In genomic region chr9:76519027-76519835, GRCh38 we compare ENCODE assay signal across 25 cellular contexts.
DNase-seq lines count a peak whose midpoint lies in the region; ATAC-seq, FAIRE-seq and TF ChIP-seq lines count a peak whose summit lies in the region.
"Had no signal": no experiment of that assay in that cellular context is flagged by ENCODE, and none has a peak within 500 bp of the region (broad histone marks: within the 10 kb centered on the region; RNA-seq: fewer than 3 reads in every experiment).

No MANE protein-coding gene starts in this region.

- TF ChIP-seq CTCF in astrocyte (IDR thresholded peaks at IDR 0.05; ENCODE audit: insufficient read depth, low read depth, low read length) (no peak), mucosa of descending colon (IDR thresholded peaks at IDR 0.05) (no peak)

- peak overlapping the region; percentile 96 for H3K27ac Mint-ChIP-seq in astrocyte (ENCODE audit: unreplicated experiment)
- H3K27ac Mint-ChIP-seq: activated CD4-positive, alpha-beta T cell treated with anti-CD3 and anti-CD28 coated beads for 36 hours; activated naive CD4-positive, alpha-beta T cell treated with anti-CD3 and anti-CD28 coated beads, Interleukin-2, amount 50 U/mL, for 24 hours; activated T-helper 1 cell treated with anti-CD3 and anti-CD28 coated beads, Interleukin-12 subunit alpha, Interleukin-12 subunit beta, Interleukin-2, Interleukin-4 antibody, amounts not matched to agents 30 ng/mL and 10 ng/mL and 1 ng/mL, durations not matched to agents 14 hours and 24 hours and 36 hours; endodermal cell; H9; stimulated activated memory B cell treated with anti-CD40 and anti-IgM and Interleukin-4, amounts not matched to agents 10 μg/mL and 1 μg/mL and 100 μg/mL, for 72 hours had no signal

- no peaks in the 10 kb centered on the region for H3K27me3 Mint-ChIP-seq in astrocyte (ENCODE audit: low read depth, unreplicated experiment)
- H3K27me3 Mint-ChIP-seq: naive B cell had no signal

- FAIRE-seq in HTR-8/SVneo (lab: Jason Lieb, UNC): peak; percentile 31
- FAIRE-seq in astrocyte (lab: Jason Lieb, UNC): no peak
- FAIRE-seq: GM12878, TTC549 had no signal

- H2AFZ ChIP-seq in astrocyte (ENCODE audit: low read depth, low read length): no peak overlapping the region
- no peak overlapping the region for H2AFZ ChIP-seq in trophoblast cell (ENCODE audit: insufficient read depth, low read length, poor library complexity)

- H3K79me2 ChIP-seq in astrocyte (ENCODE audit: insufficient read depth, low read length) (no peaks in the 10 kb centered on the region), trophoblast cell (ENCODE audit: control insufficient read depth, insufficient read depth, low read length, poor library complexity) (no peaks in the 10 kb centered on the region)

- WGBS in trophoblast cell (ENCODE audit: extremely low coverage, insufficient coverage, insufficient read length): no CpG with 5 or more reads among the region's 8 CpGs

- no peaks in the 10 kb centered on the region for H3K79me1 ChIP-seq in trophoblast cell (ENCODE audit: low read length)

- DNase-seq in HTR-8/SVneo (ENCODE audit: insufficient read length, low spot score): peak; percentile 37
- peak; percentile 65 for DNase-seq in astrocyte (ENCODE audit: low read depth)
- DNase-seq in iPS-NIHi11 (ENCODE audit: low spot score): peak; percentile 25
- DNase-seq in trophoblast cell: peak; percentile 71 to 91
- DNase-seq in D341Med (ENCODE audit: low spot score): no peak
- no peak for DNase-seq in Ammon's horn (ENCODE audit: low spot score)
- no peak for DNase-seq in left cardiac atrium
- DNase-seq in mucosa of descending colon: no peak
- DNase-seq: activated CD4-positive, alpha-beta T cell treated with anti-CD3 and anti-CD28 coated beads for 36 hours; endodermal cell; H9; naive B cell; NCI-H1105; NCI-H2081; NCI-H524; SHP77; stimulated activated CD4-positive, alpha-beta T cell treated with anti-CD3 and anti-CD28 coated beads, Interleukin-1b, Interleukin-23, amount 100 ng/mL, for 48 hours had no signal

- no peak overlapping the region for H2AK5ac ChIP-seq in trophoblast cell (ENCODE audit: low read length)

- H3K4me2 ChIP-seq in astrocyte (ENCODE audit: low read length): peak overlapping the region; percentile 40
- no peak overlapping the region for H3K4me2 ChIP-seq in trophoblast cell (ENCODE audit: low read length)

- no peaks in the 10 kb centered on the region for H3K36me3 ChIP-seq in astrocyte (ENCODE audit: insufficient read depth, low read length)
- no peaks in the 10 kb centered on the region for H3K36me3 ChIP-seq in trophoblast cell (ENCODE audit: control insufficient read depth in 1 of 2, insufficient read depth in 2 of 2, low read length in 2 of 2)
- H3K36me3 ChIP-seq in mucosa of descending colon (ENCODE audit: low read depth): no peaks in the 10 kb centered on the region
- H3K36me3 ChIP-seq: thoracic aorta had no signal

- no peak overlapping the region for H3K27ac ChIP-seq in astrocyte (ENCODE audit: low read depth, low read length)
- peak overlapping the region; percentile 2 for H3K27ac ChIP-seq in trophoblast cell (ENCODE audit: low read depth, low read length)
- H3K27ac ChIP-seq: body of pancreas, coronary artery, thoracic aorta had no signal

- H3K4me1 ChIP-seq in astrocyte (ENCODE audit: insufficient read depth, low read length) (peaks cover 5% of the 10 kb centered on the region), trophoblast cell (ENCODE audit: control insufficient read depth in 1 of 2, insufficient read depth in 2 of 2, low read length in 2 of 2) (no peaks in the 10 kb centered on the region), mucosa of descending colon (ENCODE audit: low read depth) (no peaks in the 10 kb centered on the region)

- H3K14ac ChIP-seq in trophoblast cell (ENCODE audit: low read length): peak overlapping the region; percentile 30

- H3K4me3 ChIP-seq in astrocyte (ENCODE audit: insufficient read depth, low read depth, low read length) (no peak overlapping the region), trophoblast cell (ENCODE audit: low read depth, low read length) (no peak overlapping the region), mucosa of descending colon (no peak overlapping the region)
- H3K4me3 ChIP-seq: body of pancreas, coronary artery, GM12878, thoracic aorta had no signal

- H3K36me3 Mint-ChIP-seq in astrocyte (ENCODE audit: low read depth, unreplicated experiment): no peaks in the 10 kb centered on the region
- H3K36me3 Mint-ChIP-seq: stimulated activated memory B cell treated with anti-CD40 and anti-IgM and Interleukin-4, amounts not matched to agents 10 μg/mL and 1 μg/mL and 100 μg/mL, for 72 hours had no signal

- peak overlapping the region; percentile 42 for H3K4me3 Mint-ChIP-seq in astrocyte (ENCODE audit: unreplicated experiment)
- H3K4me3 Mint-ChIP-seq: activated CD4-positive, alpha-beta T cell treated with anti-CD3 and anti-CD28 coated beads for 36 hours; activated naive CD4-positive, alpha-beta T cell treated with anti-CD3 and anti-CD28 coated beads, Interleukin-2, amount 50 U/mL, for 24 hours; activated T-helper 1 cell treated with anti-CD3 and anti-CD28 coated beads, Interleukin-12 subunit alpha, Interleukin-12 subunit beta, Interleukin-2, Interleukin-4 antibody, amounts not matched to agents 30 ng/mL and 10 ng/mL and 1 ng/mL, durations not matched to agents 14 hours and 24 hours and 36 hours; endodermal cell; H9; naive B cell; stimulated activated memory B cell treated with anti-CD40 and anti-IgM and Interleukin-4, amounts not matched to agents 10 μg/mL and 1 μg/mL and 100 μg/mL, for 72 hours had no signal

- H4K91ac ChIP-seq in trophoblast cell (ENCODE audit: low read depth, low read length): no peak overlapping the region

- H3K9me3 Mint-ChIP-seq in astrocyte (ENCODE audit: unreplicated experiment): no peaks in the 10 kb centered on the region
- H3K9me3 Mint-ChIP-seq: activated naive CD4-positive, alpha-beta T cell treated with anti-CD3 and anti-CD28 coated beads, Interleukin-2, amount 50 U/mL, for 24 hours; stimulated activated memory B cell treated with anti-CD40 and anti-IgM and Interleukin-4, amounts not matched to agents 10 μg/mL and 1 μg/mL and 100 μg/mL, for 72 hours had no signal

- no peaks in the 10 kb centered on the region for H3K27me3 ChIP-seq in astrocyte (ENCODE audit: insufficient read depth, low read length)
- no peaks in the 10 kb centered on the region for H3K27me3 ChIP-seq in trophoblast cell (ENCODE audit: insufficient read depth, low read length)
- H3K27me3 ChIP-seq: body of pancreas had no signal

- H3K4ac ChIP-seq in trophoblast cell (ENCODE audit: low read depth, low read length): no peak overlapping the region

- H2BK12ac ChIP-seq in trophoblast cell (ENCODE audit: low read length): no peak overlapping the region

- H3K23ac ChIP-seq in trophoblast cell (ENCODE audit: low read length): no peak overlapping the region

- no peak for ATAC-seq in left cardiac atrium
- no peak for ATAC-seq in mucosa of descending colon
- ATAC-seq: activated CD4-positive, alpha-beta T cell treated with anti-CD3 and anti-CD28 coated beads for 36 hours; body of pancreas; GM12878; stimulated activated memory B cell treated with anti-CD40 and anti-IgM and Interleukin-4, amounts not matched to agents 10 μg/mL and 1 μg/mL and 100 μg/mL, for 72 hours had no signal

- peak overlapping the region; percentile 21 for H2BK120ac ChIP-seq in trophoblast cell (ENCODE audit: insufficient read depth, low read length, poor library complexity)

- H3K9me3 ChIP-seq in astrocyte (ENCODE audit: insufficient read depth, low read depth, low read length) (no peaks in the 10 kb centered on the region), trophoblast cell (ENCODE audit: insufficient read depth, low read depth, low read length) (no peaks in the 10 kb centered on the region), mucosa of descending colon (no peaks in the 10 kb centered on the region)
- H3K9me3 ChIP-seq: body of pancreas, thoracic aorta had no signal

- H3K4me1 Mint-ChIP-seq in astrocyte (ENCODE audit: low read depth, unreplicated experiment): peaks cover 35% of the 10 kb centered on the region
- H3K4me1 Mint-ChIP-seq: activated naive CD4-positive, alpha-beta T cell treated with anti-CD3 and anti-CD28 coated beads, Interleukin-2, amount 50 U/mL, for 24 hours; H9 had no signal

- no peak overlapping the region for H4K8ac ChIP-seq in trophoblast cell (ENCODE audit: low read depth, low read length)

- H2BK5ac ChIP-seq in trophoblast cell (ENCODE audit: low read depth, low read length, poor library complexity): no peak overlapping the region

- no peak overlapping the region for H3K9ac ChIP-seq in astrocyte (ENCODE audit: low read length)
- no peak overlapping the region for H3K9ac ChIP-seq in trophoblast cell (ENCODE audit: low read length)

- intact Hi-C loops in left cardiac atrium (cut with DNase I) (no loop called here), mucosa of descending colon (cut with DNase I, micrococcal nuclease) (no loop called here)

- no peak overlapping the region for H4K12ac ChIP-seq in trophoblast cell (ENCODE audit: low read depth, low read length)

- no peaks in the 10 kb centered on the region for H4K20me1 ChIP-seq in astrocyte (ENCODE audit: insufficient read depth, low read length)

- no peak overlapping the region for H3K18ac ChIP-seq in trophoblast cell (ENCODE audit: low read length)

Comparison
In these comparisons a context has a peak if more than half of its experiments do, and no peak if none do; other contexts are left out.
1. DNase-seq: peak in HTR-8/SVneo (single experiment), astrocyte (single experiment), iPS-NIHi11 (single experiment) and trophoblast cell (2 of 2); none in D341Med (single experiment), Ammon's horn (single experiment), left cardiac atrium (single experiment) and mucosa of descending colon (0 of 3).